ENCODE assay signal across 1 cellular context in genomic region chr3:141399200-141399599, GRCh38.
A peak's percentile ranks its signal among the peaks of the same experiment; 100 is the strongest.
TF ChIP-seq lines count a peak whose summit lies in the region.

No MANE protein-coding gene starts in this region.

TF ChIP-seq in HEK293, 187 proteins besides CTCF, POLR2A, EP300 and RAD21 (continued from another document):
- TF ChIP-seq ZNF488 (tag by site-specific recombination; IDR thresholded peaks at IDR 0.05) = no peak
- TF ChIP-seq ZNF335 (tag by site-specific recombination; conservative IDR thresholded peaks at IDR 0.05) = peak; percentile 73
- TF ChIP-seq OSR2 (tag by site-specific recombination; IDR thresholded peaks at IDR 0.05) = 0 out of 2 replicates have a peak, but pooled peaks have one; percentile 19
- no peak for TF ChIP-seq ZNF510 (tag by site-specific recombination; IDR thresholded peaks at IDR 0.05; ENCODE audit: insufficient replicate concordance)
- TF ChIP-seq, protein P1, sequence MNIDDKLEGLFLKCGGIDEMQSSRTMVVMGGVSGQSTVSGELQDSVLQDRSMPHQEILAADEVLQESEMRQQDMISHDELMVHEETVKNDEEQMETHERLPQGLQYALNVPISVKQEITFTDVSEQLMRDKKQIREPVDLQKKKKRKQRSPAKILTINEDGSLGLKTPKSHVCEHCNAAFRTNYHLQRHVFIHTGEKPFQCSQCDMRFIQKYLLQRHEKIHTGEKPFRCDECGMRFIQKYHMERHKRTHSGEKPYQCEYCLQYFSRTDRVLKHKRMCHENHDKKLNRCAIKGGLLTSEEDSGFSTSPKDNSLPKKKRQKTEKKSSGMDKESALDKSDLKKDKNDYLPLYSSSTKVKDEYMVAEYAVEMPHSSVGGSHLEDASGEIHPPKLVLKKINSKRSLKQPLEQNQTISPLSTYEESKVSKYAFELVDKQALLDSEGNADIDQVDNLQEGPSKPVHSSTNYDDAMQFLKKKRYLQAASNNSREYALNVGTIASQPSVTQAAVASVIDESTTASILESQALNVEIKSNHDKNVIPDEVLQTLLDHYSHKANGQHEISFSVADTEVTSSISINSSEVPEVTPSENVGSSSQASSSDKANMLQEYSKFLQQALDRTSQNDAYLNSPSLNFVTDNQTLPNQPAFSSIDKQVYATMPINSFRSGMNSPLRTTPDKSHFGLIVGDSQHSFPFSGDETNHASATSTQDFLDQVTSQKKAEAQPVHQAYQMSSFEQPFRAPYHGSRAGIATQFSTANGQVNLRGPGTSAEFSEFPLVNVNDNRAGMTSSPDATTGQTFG (tag by site-specific recombination; IDR thresholded peaks at IDR 0.05; ENCODE audit: borderline replicate concordance) = no peak
- 0 out of 2 replicates have a peak, but pooled peaks have one; percentile 14 for TF ChIP-seq ZBTB8A (tag by site-specific recombination; IDR thresholded peaks at IDR 0.05)
- peak; percentile 63; the same call in 1 of the 2 replicates for TF ChIP-seq SCRT1 (tag by site-specific recombination; IDR thresholded peaks at IDR 0.05; ENCODE audit: borderline replicate concordance)
- no peak for TF ChIP-seq TCF7L2 (IDR thresholded peaks at IDR 0.05; ENCODE audit: borderline replicate concordance, low read depth, low read length)
- TF ChIP-seq ZNF791 (tag by site-specific recombination; IDR thresholded peaks at IDR 0.05) = no peak
- TF ChIP-seq ZXDB (tag by site-specific recombination; IDR thresholded peaks at IDR 0.05) = 0 out of 2 replicates have a peak, but pooled peaks have one; percentile 29
- no peak for TF ChIP-seq ZNF561 (tag by site-specific recombination; IDR thresholded peaks at IDR 0.05; ENCODE audit: borderline replicate concordance)
- 0 out of 2 replicates have a peak, but pooled peaks have one; percentile 27 for TF ChIP-seq IKZF3 (tag by site-specific recombination; IDR thresholded peaks at IDR 0.05)
- no peak for TF ChIP-seq ZNF398 (tag by site-specific recombination; IDR thresholded peaks at IDR 0.05)
- no peak for TF ChIP-seq ZBTB48 (tag by site-specific recombination; IDR thresholded peaks at IDR 0.05)
- no peak for TF ChIP-seq ZNF174 (tag by site-specific recombination; IDR thresholded peaks at IDR 0.05)
- 0 out of 2 replicates have a peak, but pooled peaks have one; percentile 20 for TF ChIP-seq FEZF1 (tag by site-specific recombination; IDR thresholded peaks at IDR 0.05)
- no peak for TF ChIP-seq ZNF639 (tag by site-specific recombination; IDR thresholded peaks at IDR 0.05)
- TF ChIP-seq ZNF391 (tag by site-specific recombination; IDR thresholded peaks at IDR 0.05; ENCODE audit: borderline replicate concordance, low read depth) = no peak
- peak; percentile 81 for TF ChIP-seq SCRT2 (tag by site-specific recombination; IDR thresholded peaks at IDR 0.05)
- TF ChIP-seq AEBP2 (tag by site-specific recombination; IDR thresholded peaks at IDR 0.05; ENCODE audit: borderline replicate concordance) = no peak
- no peak for TF ChIP-seq SALL2 (tag by site-specific recombination; IDR thresholded peaks at IDR 0.05; ENCODE audit: borderline replicate concordance)
- TF ChIP-seq ZNF416 (tag by site-specific recombination; IDR thresholded peaks at IDR 0.05) = no peak
